In genomic region chr13:52701728-52702480, GRCh38 we compare ENCODE assay signal across 21 cellular contexts. TPM values are rescaled to one million over a fixed set of nuclear protein-coding genes. Genes with fewer than 3 reads are reported as not detected.
DNase-seq lines count a peak whose midpoint lies in the region; ATAC-seq and TF ChIP-seq lines count a peak whose summit lies in the region.
"Had no signal": no experiment of that assay in that cellular context is flagged by ENCODE, and none has a peak within 500 bp of the region (broad histone marks: within the 10 kb centered on the region; RNA-seq: fewer than 3 reads in every experiment).

No MANE protein-coding gene starts in this region.

- H3K4me1 Mint-ChIP-seq in T-helper 17 cell, result peaks cover 3% of the 10 kb centered on the region
- peaks cover 3% of the 10 kb centered on the region for H3K4me1 Mint-ChIP-seq in activated naive CD8-positive, alpha-beta T cell treated with anti-CD3 and anti-CD28 coated beads for 36 hours

- H3K9me3 ChIP-seq in HEK293 (ENCODE audit: control insufficient read depth, insufficient read depth, low read depth, low read length) (no peaks in the 10 kb centered on the region), T-helper 17 cell (ENCODE audit: control insufficient read depth, low read length, poor library complexity, severe bottlenecking) (no peaks in the 10 kb centered on the region), Peyer's patch (no peaks in the 10 kb centered on the region)
- H3K9me3 ChIP-seq: SJSA1 had no signal

- H3K9me3 Mint-ChIP-seq in activated naive CD8-positive, alpha-beta T cell treated with anti-CD3 and anti-CD28 coated beads for 36 hours, result no peaks in the 10 kb centered on the region
- H3K9me3 Mint-ChIP-seq: CD8-positive, alpha-beta T cell had no signal

- POLR2A ChIA-PET in HEK293 (lab: Yijun Ruan, JAX), result interaction anchor here (0.6 kb wide), 1 partner anchor 12 kb away, joined by 3 read pairs; no protein-coding TSS in a partner anchor

- H3K27ac ChIP-seq in HEK293 (ENCODE audit: extremely low read depth, low read depth, low read length) (no peak overlapping the region), Peyer's patch (no peak overlapping the region)
- H3K27ac ChIP-seq: SJSA1 had no signal

- ATAC-seq in T-helper 17 cell, result no peak
- ATAC-seq: CD8-positive, alpha-beta T cell; GM12878 had no signal

- no peak for DNase-seq in T-helper 17 cell
- peak; percentile 26 to 55 for DNase-seq in dermis microvascular lymphatic vessel endothelial cell (ENCODE audit: low read depth in 2 of 2)
- DNase-seq in lung microvascular endothelial cell (ENCODE audit: low read depth in 2 of 2), result peak; percentile 42 to 49
- no peak for DNase-seq in GM19240 (ENCODE audit: insufficient read length, low spot score)
- DNase-seq in activated naive CD8-positive, alpha-beta T cell treated with anti-CD3 and anti-CD28 coated beads for 36 hours, result no peak
- DNase-seq in Peyer's patch, result no peak
- DNase-seq: C1 segment of cervical spinal cord; CD8-positive, alpha-beta T cell; DND-41; NCI-H1092; NCI-H1436; NCI-H2029; NCI-H2171; NCI-H345; NCI-H524; NCI-H774 had no signal

- no peaks in the 10 kb centered on the region for H3K36me3 Mint-ChIP-seq in T-helper 17 cell (ENCODE audit: low read depth)
- peaks cover 3% of the 10 kb centered on the region for H3K36me3 Mint-ChIP-seq in activated naive CD8-positive, alpha-beta T cell treated with anti-CD3 and anti-CD28 coated beads for 36 hours

- no peak overlapping the region for H3K4me3 ChIP-seq in HEK293 (ENCODE audit: low read depth, low read length)
- no peak overlapping the region for H3K4me3 ChIP-seq in Peyer's patch
- H3K4me3 ChIP-seq: GM12878, SJSA1 had no signal

- no peaks in the 10 kb centered on the region for H3K27me3 Mint-ChIP-seq in T-helper 17 cell
- H3K27me3 Mint-ChIP-seq in activated naive CD8-positive, alpha-beta T cell treated with anti-CD3 and anti-CD28 coated beads for 36 hours, result no peaks in the 10 kb centered on the region

- no peaks in the 10 kb centered on the region for H3K36me3 ChIP-seq in HEK293 (ENCODE audit: control insufficient read depth in 2 of 2, insufficient read depth in 1 of 2, low read length in 2 of 2)
- H3K36me3 ChIP-seq in Peyer's patch, result no peaks in the 10 kb centered on the region
- H3K36me3 ChIP-seq: SJSA1 had no signal

- TF ChIP-seq CTCF in HEK293 (tag by site-specific recombination; IDR thresholded peaks at IDR 0.05), result no peak
- no peak for TF ChIP-seq CTCF in Peyer's patch (IDR thresholded peaks at IDR 0.05)

- no peak for TF ChIP-seq POLR2A in Peyer's patch (IDR thresholded peaks at IDR 0.05)

- CTCF ChIA-PET in HEK293 (lab: Yijun Ruan, JAX), result interaction anchor here (0.6 kb wide), 1 partner anchor 145 kb away, joined by 3 read pairs; no protein-coding TSS in a partner anchor

- peak overlapping the region; percentile 22 for H3K4me3 Mint-ChIP-seq in T-helper 17 cell
- no peak overlapping the region for H3K4me3 Mint-ChIP-seq in activated naive CD8-positive, alpha-beta T cell treated with anti-CD3 and anti-CD28 coated beads for 36 hours
- H3K4me3 Mint-ChIP-seq: CD8-positive, alpha-beta T cell had no signal

- no peaks in the 10 kb centered on the region for H3K27me3 ChIP-seq in Peyer's patch
- H3K27me3 ChIP-seq: SJSA1 had no signal

- no peak overlapping the region for H3K27ac Mint-ChIP-seq in T-helper 17 cell
- H3K27ac Mint-ChIP-seq in activated naive CD8-positive, alpha-beta T cell treated with anti-CD3 and anti-CD28 coated beads for 36 hours, result no peak overlapping the region
- H3K27ac Mint-ChIP-seq: CD8-positive, alpha-beta T cell had no signal

- H3K4me1 ChIP-seq in HEK293 (ENCODE audit: control insufficient read depth, insufficient read depth, low read length), result peaks cover 2% of the 10 kb centered on the region; the same call in 1 of the 2 replicates
- no peaks in the 10 kb centered on the region for H3K4me1 ChIP-seq in Peyer's patch
- H3K4me1 ChIP-seq: SJSA1 had no signal

TF ChIP-seq in HEK293, 187 proteins besides CTCF, POLR2A, EP300 and RAD21:
- TF ChIP-seq ZNF302 (tag by site-specific recombination; IDR thresholded peaks at IDR 0.05; ENCODE audit: low read depth), result no peak
- no peak for TF ChIP-seq EGR2 (tag by site-specific recombination; IDR thresholded peaks at IDR 0.05; ENCODE audit: low read depth)
- no peak for TF ChIP-seq ZXDB (tag by site-specific recombination; IDR thresholded peaks at IDR 0.05)
- peak; percentile 40 for TF ChIP-seq PRDM10 (tag by site-specific recombination; IDR thresholded peaks at IDR 0.05)
- peak; percentile 75 for TF ChIP-seq ZSCAN4 (tag by site-specific recombination; IDR thresholded peaks at IDR 0.05)
- no peak for TF ChIP-seq BCL11B (tag by site-specific recombination; IDR thresholded peaks at IDR 0.05; ENCODE audit: low read depth)
- TF ChIP-seq HIC1 (tag by site-specific recombination; IDR thresholded peaks at IDR 0.05), result no peak
- TF ChIP-seq ZNF140 (tag by site-specific recombination; IDR thresholded peaks at IDR 0.05), result no peak
- no peak for TF ChIP-seq ZNF112 (tag by site-specific recombination; IDR thresholded peaks at IDR 0.05)

RNA-seq across cellular contexts. Expression of gene CNMD, which starts 37.7 kb away (rescaled TPM):
- total RNA-seq in T-helper 17 cell, result not detected
- not detected in 2 replicates for total RNA-seq in dermis microvascular lymphatic vessel endothelial cell
- not detected in 2 replicates for total RNA-seq in lung microvascular endothelial cell
- total RNA-seq in activated naive CD8-positive, alpha-beta T cell treated with anti-CD3 and anti-CD28 coated beads for 36 hours, result not detected
- total RNA-seq in Peyer's patch, result not detected
- total RNA-seq: CD8-positive, alpha-beta T cell; H4; OCI-LY7; SJSA1 had no signal

RNA-seq across cellular contexts. Expression of gene SUGT1, which starts 49.3 kb away (rescaled TPM):
- total RNA-seq in T-helper 17 cell, result 10 to 100 TPM; 23.7 to 27.4 TPM
- 26.3 and 33.1 TPM in 2 replicates for total RNA-seq in dermis microvascular lymphatic vessel endothelial cell
- 25.1 and 27.8 TPM in 2 replicates for total RNA-seq in lung microvascular endothelial cell
- 10 to 100 TPM; 63.6 TPM for total RNA-seq in activated naive CD8-positive, alpha-beta T cell treated with anti-CD3 and anti-CD28 coated beads for 36 hours
- 10 to 100 TPM; 22.4 to 49.5 (median 27.5) TPM for total RNA-seq in Peyer's patch

RNA-seq across cellular contexts. Expression of gene HNRNPA1L2, which starts 59.7 kb away (rescaled TPM):
- total RNA-seq in T-helper 17 cell (10 to 100 TPM; 11.6 to 14.2 TPM), dermis microvascular lymphatic vessel endothelial cell (2.2 and 2.7 TPM in 2 replicates), lung microvascular endothelial cell (2.4 and 2.6 TPM in 2 replicates), Peyer's patch (10 to 100 TPM in 1 of 4 donors, 1 to 10 TPM in 3; 2.8 to 23.9 (median 4.6) TPM)
- 10 to 100 TPM; 11.2 to 11.6 TPM for total RNA-seq in activated naive CD8-positive, alpha-beta T cell treated with anti-CD3 and anti-CD28 coated beads for 36 hours

Comparison
In these comparisons a context has a peak if more than half of its experiments do, and no peak if none do; other contexts are left out.
1. DNase-seq: peak in dermis microvascular lymphatic vessel endothelial cell (2 of 2) and lung microvascular endothelial cell (2 of 2); none in T-helper 17 cell (0 of 3), GM19240 (single experiment), activated naive CD8-positive, alpha-beta T cell treated with anti-CD3 and anti-CD28 coated beads for 36 hours (single experiment) and Peyer's patch (0 of 3).